Comparison of ENCODE assay signal across 16 cellular contexts in the genomic region with DNA sequence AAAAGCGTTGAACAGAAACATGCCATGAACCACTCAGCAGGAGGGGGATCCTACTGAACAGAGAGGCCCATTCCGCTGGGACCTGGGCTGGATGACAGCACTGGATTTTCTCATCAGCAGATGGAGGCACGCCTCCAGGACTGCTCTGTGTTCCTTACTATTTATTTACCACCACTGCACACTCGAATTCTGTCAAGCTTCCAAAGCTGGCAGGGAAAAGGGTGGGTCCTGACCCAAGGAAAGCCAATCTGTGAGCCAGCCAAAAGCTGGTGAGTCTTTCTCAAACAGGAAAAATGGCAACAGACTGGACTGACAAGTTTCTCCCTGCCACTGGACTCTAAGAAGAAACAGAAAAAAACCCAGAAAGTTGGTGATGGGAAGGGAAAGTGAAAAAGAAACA. TPM values are rescaled to one million over a fixed set of nuclear protein-coding genes. Genes with fewer than 3 reads are reported as not detected.
A peak's percentile ranks its signal among the peaks of the same experiment; 100 is the strongest.
DNase-seq lines count a peak whose midpoint lies in the region; ATAC-seq and TF ChIP-seq lines count a peak whose summit lies in the region.
"Had no signal": no experiment of that assay in that cellular context is flagged by ENCODE, and none has a peak within 500 bp of the region (broad histone marks: within the 10 kb centered on the region; RNA-seq: fewer than 3 reads in every experiment).

No MANE protein-coding gene starts in this region.

- no peaks in the 10 kb centered on the region for H3K9me3 Mint-ChIP-seq in activated naive CD8-positive, alpha-beta T cell treated with anti-CD3 and anti-CD28 coated beads for 36 hours
- H3K9me3 Mint-ChIP-seq in memory B cell = no peaks in the 10 kb centered on the region
- H3K9me3 Mint-ChIP-seq: nephron had no signal

- peaks cover 64% of the 10 kb centered on the region for H3K36me3 Mint-ChIP-seq in activated naive CD8-positive, alpha-beta T cell treated with anti-CD3 and anti-CD28 coated beads for 36 hours
- peaks cover 31% of the 10 kb centered on the region for H3K36me3 Mint-ChIP-seq in memory B cell

- no peak for ATAC-seq in memory B cell (ENCODE audit: low read depth)
- no peak for ATAC-seq in GM21529 (IDR thresholded peaks at IDR 0.05; ENCODE audit: unreplicated experiment)

- H3K4me3 Mint-ChIP-seq in activated naive CD8-positive, alpha-beta T cell treated with anti-CD3 and anti-CD28 coated beads for 36 hours = no peak overlapping the region
- H3K4me3 Mint-ChIP-seq in memory B cell = no peak overlapping the region
- H3K4me3 Mint-ChIP-seq: nephron had no signal

- in situ Hi-C loops in HAP-1 (cut with MboI; ENCODE audit: low sequenced_read_pairs) = no loop called here

- H3K9me3 ChIP-seq in HAP-1 = no peaks in the 10 kb centered on the region
- H3K9me3 ChIP-seq: sigmoid colon, suprapubic skin had no signal

- H3K36me3 ChIP-seq in HAP-1 (replicated peaks) = 0 out of 2 replicates have a peak, but pooled peaks cover 3% of the 10 kb centered on the region

- no peak overlapping the region for H3K4me3 ChIP-seq in HAP-1
- H3K4me3 ChIP-seq: GM23248, sigmoid colon, SK-N-MC, suprapubic skin had no signal

- TF ChIP-seq CTCF in C4-2B (conservative IDR thresholded peaks at IDR 0.05) = no peak

- peaks cover 37% of the 10 kb centered on the region for H3K4me1 Mint-ChIP-seq in activated naive CD8-positive, alpha-beta T cell treated with anti-CD3 and anti-CD28 coated beads for 36 hours
- peaks cover 20% of the 10 kb centered on the region for H3K4me1 Mint-ChIP-seq in memory B cell
- H3K4me1 Mint-ChIP-seq: nephron had no signal

- peak overlapping the region; percentile 63 for H3K27ac Mint-ChIP-seq in activated naive CD8-positive, alpha-beta T cell treated with anti-CD3 and anti-CD28 coated beads for 36 hours
- peak overlapping the region; percentile 3 for H3K27ac Mint-ChIP-seq in memory B cell
- H3K27ac Mint-ChIP-seq: nephron had no signal

- peak; percentile 0 for DNase-seq in ELR (ENCODE audit: low read depth)
- DNase-seq in activated naive CD8-positive, alpha-beta T cell treated with anti-CD3 and anti-CD28 coated beads for 36 hours = no peak
- DNase-seq in memory B cell (ENCODE audit: low spot score in 2 of 2) = no peak
- DNase-seq in HAP-1 (ENCODE audit: low spot score in 2 of 2) = no peak
- DNase-seq in AG08395 (ENCODE audit: low spot score) = no peak
- DNase-seq in HCEC 1CT = no peak
- DNase-seq: activated CD4-positive, CD25-positive, alpha-beta regulatory T cell treated with anti-CD3 and anti-CD28 coated beads, Interleukin-2, amount 50 U/mL, for 72 hours; GM23248; NCI-H1105 treated with DMSO at 0.1 percent for 48 hours; NCI-H748 treated with DMSO at 0.1 percent for 48 hours; sigmoid colon had no signal

- 0 out of 2 replicates have a peak, but pooled peaks cover 3% of the 10 kb centered on the region for H3K4me1 ChIP-seq in HAP-1

- no peaks in the 10 kb centered on the region for H3K27me3 Mint-ChIP-seq in activated naive CD8-positive, alpha-beta T cell treated with anti-CD3 and anti-CD28 coated beads for 36 hours
- no peaks in the 10 kb centered on the region for H3K27me3 Mint-ChIP-seq in memory B cell

- no peaks in the 10 kb centered on the region for H3K27me3 ChIP-seq in HAP-1 (ENCODE audit: low read depth)
- H3K27me3 ChIP-seq: sigmoid colon, suprapubic skin had no signal

- H3K27ac ChIP-seq in C4-2B = peak overlapping the region; percentile 39
- H3K27ac ChIP-seq: GM23248, sigmoid colon, SK-N-MC, suprapubic skin had no signal

RNA-seq across cellular contexts. Expression of a gene that starts 37.8 kb away (rescaled TPM):
- total RNA-seq in activated naive CD8-positive, alpha-beta T cell treated with anti-CD3 and anti-CD28 coated beads for 36 hours = 10 to 100 TPM; 84.7 to 85.2 TPM
